In the genomic region with DNA sequence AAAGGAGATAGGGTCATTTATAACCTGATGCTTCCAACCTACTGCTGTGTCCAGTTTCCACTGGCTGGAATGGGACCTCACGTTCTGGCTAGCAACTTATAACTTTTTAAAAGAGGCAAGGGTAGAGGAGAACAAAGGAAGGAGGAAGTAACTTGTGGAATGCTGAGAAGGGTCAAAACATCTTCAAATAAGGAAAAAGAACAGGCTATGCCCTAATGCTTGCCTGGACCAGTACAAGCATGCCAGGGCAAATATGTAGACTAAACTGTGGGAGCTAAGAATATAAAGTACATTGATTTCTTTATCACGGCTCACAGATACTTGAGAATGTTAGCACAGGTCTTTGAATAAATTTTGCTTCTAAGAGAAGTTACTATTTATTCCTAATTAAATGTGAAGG, we compare ENCODE assay signal across 9 cellular contexts. TPM values are rescaled to one million over a fixed set of nuclear protein-coding genes. Genes with fewer than 3 reads are reported as not detected.
DNase-seq lines count a peak whose midpoint lies in the region; ATAC-seq and TF ChIP-seq lines count a peak whose summit lies in the region.
"Had no signal": no experiment of that assay in that cellular context is flagged by ENCODE, and none has a peak within 500 bp of the region (broad histone marks: within the 10 kb centered on the region; RNA-seq: fewer than 3 reads in every experiment).

No MANE protein-coding gene starts in this region.

- H3K14ac ChIP-seq in neuronal stem cell (ENCODE audit: low read length) = no peak overlapping the region

- no peak overlapping the region for H2BK120ac ChIP-seq in neuronal stem cell (ENCODE audit: low read depth, low read length)

- no CpG with 5 or more reads among the region's 2 CpGs for WGBS in neuronal stem cell (ENCODE audit: extremely low coverage in 2 of 2, insufficient read length in 2 of 2, insufficient replicate concordance in 1 of 2), 2 donors
- 29 to 48% (median 41%) methylated on average over 2 of the region's 2 CpGs for WGBS in stomach, 5 donors

- no peak overlapping the region for H2AFZ ChIP-seq in neuronal stem cell (ENCODE audit: low read length)

- H3K4ac ChIP-seq in neuronal stem cell (ENCODE audit: low read length) = no peak overlapping the region

- H3K36me3 ChIP-seq in neuronal stem cell (replicated peaks in 1 of 2; ENCODE audit: control insufficient read depth in 2 of 2, insufficient read depth in 2 of 2, low read length in 2 of 2) (peaks cover 16 to 43% of the 10 kb centered on the region in 2 donors), stomach (peaks cover 14 to 21% (median 20%) of the 10 kb centered on the region in 4 donors)

- no peak for ATAC-seq in HG03460 (IDR thresholded peaks at IDR 0.05; ENCODE audit: unreplicated experiment)
- ATAC-seq in HG03432 (IDR thresholded peaks at IDR 0.05; ENCODE audit: unreplicated experiment) = no peak

- H3K27ac Mint-ChIP-seq in endothelial cell (ENCODE audit: unreplicated experiment) = peak overlapping the region; percentile 94

- no peak overlapping the region for H3K4me2 ChIP-seq in neuronal stem cell (ENCODE audit: insufficient read depth, low read length, poor library complexity, severe bottlenecking)

- no peak overlapping the region for H2BK15ac ChIP-seq in neuronal stem cell (ENCODE audit: low read length)

- H4K8ac ChIP-seq in neuronal stem cell (ENCODE audit: low read depth, low read length) = no peak overlapping the region

- DNase-seq in MV-4-11 (lab: John Stamatoyannopoulos, UW) (peak; percentile 23), endothelial cell (ENCODE audit: low spot score) (no peak), neuronal stem cell (ENCODE audit: low spot score) (no peak), stomach (no peak), T1000 (lab: John Stamatoyannopoulos, UW) (no peak)
- DNase-seq: NCI-H226 had no signal

- peaks cover 27% of the 10 kb centered on the region for H3K4me1 Mint-ChIP-seq in endothelial cell (ENCODE audit: unreplicated experiment)

- H3K4me1 ChIP-seq in neuronal stem cell (ENCODE audit: control insufficient read depth in 2 of 2, insufficient read depth in 1 of 2, low read depth in 1 of 2, low read length in 2 of 2) (peaks cover 4 to 6% of the 10 kb centered on the region in 2 donors), stomach (peaks cover 12 to 41% (median 21%) of the 10 kb centered on the region in 4 donors)

- H2BK12ac ChIP-seq in neuronal stem cell (ENCODE audit: low read length) = no peak overlapping the region

- H3K18ac ChIP-seq in neuronal stem cell (ENCODE audit: low read length) = no peak overlapping the region

- H3K27ac ChIP-seq in neuronal stem cell (replicated peaks; ENCODE audit: low read length) (peak overlapping the region; percentile 23), stomach (peak overlapping the region in 2 of 5 donors; percentile 14 to 90)

- H3K27me3 ChIP-seq in neuronal stem cell (ENCODE audit: control insufficient read depth in 3 of 3, insufficient read depth in 3 of 3, low read depth in 1 of 3, low read length in 3 of 3) (no peaks in the 10 kb centered on the region), stomach (no peaks in the 10 kb centered on the region)

- H3K4me3 ChIP-seq in GM08714 (ENCODE audit: low read length) (peak overlapping the region; percentile 28; the same call in 1 of the 2 replicates), neuronal stem cell (ENCODE audit: low read length in 2 of 2) (peak overlapping the region in 1 of 2 donors; percentile 31), stomach (no peak overlapping the region)

- peak overlapping the region; percentile 20 for H3K4me3 Mint-ChIP-seq in endothelial cell (ENCODE audit: unreplicated experiment)

- intact Hi-C loops in stomach (cut with DNase I; ENCODE audit: low total_unique reads) = no loop called here

- no peak overlapping the region for H2BK5ac ChIP-seq in neuronal stem cell (ENCODE audit: low read length)

- H3K9me3 Mint-ChIP-seq in endothelial cell (ENCODE audit: unreplicated experiment) = no peaks in the 10 kb centered on the region

- peaks cover 22% of the 10 kb centered on the region for H3K36me3 Mint-ChIP-seq in endothelial cell (ENCODE audit: low read depth, unreplicated experiment)

- H3K79me1 ChIP-seq in neuronal stem cell (ENCODE audit: low read depth, low read length) = peaks cover 7% of the 10 kb centered on the region

- H4K91ac ChIP-seq in neuronal stem cell (ENCODE audit: low read depth, low read length, poor library complexity) = no peak overlapping the region

- H2AK5ac ChIP-seq in neuronal stem cell (ENCODE audit: low read depth, low read length) = no peak overlapping the region

- H3K9me3 ChIP-seq in neuronal stem cell (replicated peaks in 1 of 2; ENCODE audit: control insufficient read depth in 2 of 2, insufficient read depth in 1 of 2, low read depth in 1 of 2, low read length in 2 of 2) = no peaks in the 10 kb centered on the region
- H3K9me3 ChIP-seq in stomach = no peaks in the 10 kb centered on the region

- H3K27me3 Mint-ChIP-seq in endothelial cell (ENCODE audit: unreplicated experiment) = peaks cover 4% of the 10 kb centered on the region

- TF ChIP-seq POLR2A in stomach (IDR thresholded peaks at IDR 0.05) = no peak

- TF ChIP-seq CTCF in endothelial cell (IDR thresholded peaks at IDR 0.05; ENCODE audit: unreplicated experiment) = no peak
- no peak for TF ChIP-seq CTCF in stomach (IDR thresholded peaks at IDR 0.05)

- H3K23ac ChIP-seq in neuronal stem cell (ENCODE audit: low read depth, low read length, poor library complexity) = no peak overlapping the region

- no peak overlapping the region for H3K9ac ChIP-seq in neuronal stem cell (ENCODE audit: low read depth, low read length, poor library complexity)

- no peak for TF ChIP-seq EP300 in stomach (IDR thresholded peaks at IDR 0.05)

RNA-seq across cellular contexts. Expression of gene ZNF561, which starts 1.5 kb away (rescaled TPM):
- total RNA-seq in endothelial cell (ENCODE audit: unreplicated experiment) = 62.5 TPM
- 28.2 TPM for polyA plus RNA-seq in neuronal stem cell (2013, experiment 1 of 2)
- 31.2 TPM for polyA plus RNA-seq in neuronal stem cell (2013, experiment 2 of 2)
- total RNA-seq in stomach = 10 to 100 TPM in 3 of 5 donors, 1 to 10 TPM in 2; 7.0 to 47.9 (median 18.7) TPM
- 10 to 100 TPM; 11.6 to 24.7 (median 20.2) TPM for polyA plus RNA-seq in stomach

RNA-seq across cellular contexts. Expression of gene ZNF121, which starts 38.2 kb away (rescaled TPM):
- 52.1 TPM for total RNA-seq in endothelial cell (ENCODE audit: unreplicated experiment)
- 45.1 TPM for polyA plus RNA-seq in neuronal stem cell (2013, experiment 1 of 2)
- polyA plus RNA-seq in neuronal stem cell (2013, experiment 2 of 2) = 47.3 TPM
- total RNA-seq in stomach = 10 to 100 TPM in 4 of 5 donors, 1 to 10 TPM in 1; 4.1 to 72.4 (median 27.4) TPM
- 1 to 10 TPM; 1.8 to 6.2 (median 2.8) TPM for polyA plus RNA-seq in stomach

RNA-seq across cellular contexts. Expression of gene ZNF562, which starts 52.4 kb away (rescaled TPM):
- total RNA-seq in endothelial cell (ENCODE audit: unreplicated experiment) (38.2 TPM), stomach (10 to 100 TPM; 16.5 to 45.9 (median 20.4) TPM)
- polyA plus RNA-seq in neuronal stem cell (2013, experiment 1 of 2) = 8.7 TPM
- polyA plus RNA-seq in neuronal stem cell (2013, experiment 2 of 2) = 9.8 TPM
- polyA plus RNA-seq in stomach = 1 to 10 TPM; 3.4 to 7.5 (median 5.7) TPM
